In the genomic region with DNA sequence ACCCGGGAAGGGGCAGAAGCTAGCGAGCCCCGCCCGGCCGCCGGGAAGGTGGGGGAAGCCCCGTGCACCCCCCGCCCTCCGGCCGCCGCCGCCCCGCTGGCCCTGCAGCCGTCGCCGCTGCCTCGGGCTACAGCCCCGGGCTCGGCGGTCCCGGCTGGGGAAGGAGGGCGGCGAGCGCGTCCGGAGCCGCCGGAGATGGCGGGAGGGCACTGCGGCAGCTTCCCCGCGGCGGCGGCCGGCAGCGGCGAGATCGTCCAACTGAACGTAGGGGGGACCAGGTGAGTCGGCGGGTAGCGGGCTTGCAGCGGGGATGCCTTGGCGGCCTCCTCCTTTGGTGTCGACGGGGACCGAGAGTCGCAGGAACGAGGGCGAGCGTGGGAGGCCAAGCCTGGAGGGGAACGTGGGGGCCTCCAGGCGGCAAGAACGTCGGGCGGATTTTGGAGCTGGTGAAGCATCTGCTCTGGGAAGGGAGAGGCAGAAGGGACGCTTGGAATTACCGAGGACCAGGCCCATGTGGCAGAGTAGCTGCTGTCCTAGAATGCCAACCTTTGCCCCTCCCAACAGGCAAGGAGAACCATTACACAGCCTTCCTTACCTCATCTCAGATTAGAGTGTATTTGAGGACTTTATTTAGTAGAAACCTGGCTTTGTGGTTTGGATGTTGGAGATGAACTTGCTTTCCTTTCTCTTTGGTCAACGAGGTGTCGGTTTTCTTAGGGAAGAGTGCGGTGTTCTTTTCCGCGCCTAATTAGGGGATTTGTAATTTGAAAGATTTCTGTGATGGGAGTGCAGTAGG, we compare ENCODE assay signal across 1 cellular context.
A peak's percentile ranks its signal among the peaks of the same experiment; 100 is the strongest.
TF ChIP-seq lines count a peak whose summit lies in the region.

No MANE protein-coding gene starts in this region.

TF ChIP-seq in K562, 482 proteins besides CTCF, POLR2A, EP300 and RAD21 (continued from another document and continues in another):
- TF ChIP-seq, protein P1, sequence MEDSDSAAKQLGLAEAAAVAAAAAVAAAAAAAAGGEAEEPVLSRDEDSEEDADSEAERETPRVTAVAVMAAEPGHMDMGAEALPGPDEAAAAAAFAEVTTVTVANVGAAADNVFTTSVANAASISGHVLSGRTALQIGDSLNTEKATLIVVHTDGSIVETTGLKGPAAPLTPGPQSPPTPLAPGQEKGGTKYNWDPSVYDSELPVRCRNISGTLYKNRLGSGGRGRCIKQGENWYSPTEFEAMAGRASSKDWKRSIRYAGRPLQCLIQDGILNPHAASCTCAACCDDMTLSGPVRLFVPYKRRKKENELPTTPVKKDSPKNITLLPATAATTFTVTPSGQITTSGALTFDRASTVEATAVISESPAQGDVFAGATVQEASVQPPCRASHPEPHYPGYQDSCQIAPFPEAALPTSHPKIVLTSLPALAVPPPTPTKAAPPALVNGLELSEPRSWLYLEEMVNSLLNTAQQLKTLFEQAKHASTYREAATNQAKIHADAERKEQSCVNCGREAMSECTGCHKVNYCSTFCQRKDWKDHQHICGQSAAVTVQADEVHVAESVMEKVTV (CRISPR knock-in tag; IDR thresholded peaks at IDR 0.05) = no peak
- TF ChIP-seq, protein P2, sequence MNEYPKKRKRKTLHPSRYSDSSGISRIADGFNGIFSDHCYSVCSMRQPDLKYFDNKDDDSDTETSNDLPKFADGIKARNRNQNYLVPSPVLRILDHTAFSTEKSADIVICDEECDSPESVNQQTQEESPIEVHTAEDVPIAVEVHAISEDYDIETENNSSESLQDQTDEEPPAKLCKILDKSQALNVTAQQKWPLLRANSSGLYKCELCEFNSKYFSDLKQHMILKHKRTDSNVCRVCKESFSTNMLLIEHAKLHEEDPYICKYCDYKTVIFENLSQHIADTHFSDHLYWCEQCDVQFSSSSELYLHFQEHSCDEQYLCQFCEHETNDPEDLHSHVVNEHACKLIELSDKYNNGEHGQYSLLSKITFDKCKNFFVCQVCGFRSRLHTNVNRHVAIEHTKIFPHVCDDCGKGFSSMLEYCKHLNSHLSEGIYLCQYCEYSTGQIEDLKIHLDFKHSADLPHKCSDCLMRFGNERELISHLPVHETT (CRISPR knock-in tag; conservative IDR thresholded peaks at IDR 0.05 in 1 of 2, IDR thresholded peaks at IDR 0.05 in 1 of 2) = 0 out of 4 replicates have a peak, but pooled peaks of 1 of the 2 experiments have one; percentile 35
- TF ChIP-seq HDAC2 (IDR thresholded peaks at IDR 0.05) (peak; percentile 66; the same call in 1 of the 2 replicates), ZNF134 (CRISPR knock-in tag; conservative IDR thresholded peaks at IDR 0.05) (no peak), FOXA1 (IDR thresholded peaks at IDR 0.05; ENCODE audit: borderline replicate concordance) (no peak), SIX5 (IDR thresholded peaks at IDR 0.05; ENCODE audit: borderline replicate concordance in 1 of 2, insufficient read depth in 1 of 2, low read depth in 1 of 2, low read length in 2 of 2) (no peak), NFYB (IDR thresholded peaks at IDR 0.05; ENCODE audit: extremely low read depth, insufficient read length) (no peak), SP1 (CRISPR knock-in tag; IDR thresholded peaks at IDR 0.05) (no peak), MCM3 (IDR thresholded peaks at IDR 0.05) (no peak), POLR2G (IDR thresholded peaks at IDR 0.05; ENCODE audit: low read depth, low read length) (peak; percentile 78), COPS2 (conservative IDR thresholded peaks at IDR 0.05) (no peak), HMGN3 (IDR thresholded peaks at IDR 0.05; ENCODE audit: borderline replicate concordance, extremely low read depth, insufficient read length, low read depth, low read length) (peak; percentile 26), U2AF2 (optimal IDR thresholded peaks at IDR 0.05; ENCODE audit: low read depth, low read length) (no peak), RBM14 (IDR thresholded peaks at IDR 0.05; ENCODE audit: borderline replicate concordance, insufficient read depth, low read depth, low read length) (0 out of 2 replicates have a peak, but pooled peaks have one; percentile 21), HMG20B (CRISPR knock-in tag; IDR thresholded peaks at IDR 0.05) (no peak), SMARCC2 (IDR thresholded peaks at IDR 0.05; ENCODE audit: low read depth) (0 out of 2 replicates have a peak, but pooled peaks have one; percentile 17), ZZZ3 (IDR thresholded peaks at IDR 0.05) (no peak), NFIC (IDR thresholded peaks at IDR 0.05) (peak; percentile 13; the same call in 1 of the 2 replicates), RBM25 (IDR thresholded peaks at IDR 0.05; ENCODE audit: low read depth, low read length, severe bottlenecking) (no peak), CBX2 (IDR thresholded peaks at IDR 0.05; ENCODE audit: insufficient read depth, low read length, poor library complexity, severe bottlenecking) (no peak), KDM5B (IDR thresholded peaks at IDR 0.05; ENCODE audit: insufficient replicate concordance, low read depth, low read length) (no peak), CBX5 (IDR thresholded peaks at IDR 0.05; ENCODE audit: borderline replicate concordance, low read depth) (no peak)
- TF ChIP-seq, protein P3, sequence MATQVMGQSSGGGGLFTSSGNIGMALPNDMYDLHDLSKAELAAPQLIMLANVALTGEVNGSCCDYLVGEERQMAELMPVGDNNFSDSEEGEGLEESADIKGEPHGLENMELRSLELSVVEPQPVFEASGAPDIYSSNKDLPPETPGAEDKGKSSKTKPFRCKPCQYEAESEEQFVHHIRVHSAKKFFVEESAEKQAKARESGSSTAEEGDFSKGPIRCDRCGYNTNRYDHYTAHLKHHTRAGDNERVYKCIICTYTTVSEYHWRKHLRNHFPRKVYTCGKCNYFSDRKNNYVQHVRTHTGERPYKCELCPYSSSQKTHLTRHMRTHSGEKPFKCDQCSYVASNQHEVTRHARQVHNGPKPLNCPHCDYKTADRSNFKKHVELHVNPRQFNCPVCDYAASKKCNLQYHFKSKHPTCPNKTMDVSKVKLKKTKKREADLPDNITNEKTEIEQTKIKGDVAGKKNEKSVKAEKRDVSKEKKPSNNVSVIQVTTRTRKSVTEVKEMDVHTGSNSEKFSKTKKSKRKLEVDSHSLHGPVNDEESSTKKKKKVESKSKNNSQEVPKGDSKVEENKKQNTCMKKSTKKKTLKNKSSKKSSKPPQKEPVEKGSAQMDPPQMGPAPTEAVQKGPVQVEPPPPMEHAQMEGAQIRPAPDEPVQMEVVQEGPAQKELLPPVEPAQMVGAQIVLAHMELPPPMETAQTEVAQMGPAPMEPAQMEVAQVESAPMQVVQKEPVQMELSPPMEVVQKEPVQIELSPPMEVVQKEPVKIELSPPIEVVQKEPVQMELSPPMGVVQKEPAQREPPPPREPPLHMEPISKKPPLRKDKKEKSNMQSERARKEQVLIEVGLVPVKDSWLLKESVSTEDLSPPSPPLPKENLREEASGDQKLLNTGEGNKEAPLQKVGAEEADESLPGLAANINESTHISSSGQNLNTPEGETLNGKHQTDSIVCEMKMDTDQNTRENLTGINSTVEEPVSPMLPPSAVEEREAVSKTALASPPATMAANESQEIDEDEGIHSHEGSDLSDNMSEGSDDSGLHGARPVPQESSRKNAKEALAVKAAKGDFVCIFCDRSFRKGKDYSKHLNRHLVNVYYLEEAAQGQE (CRISPR knock-in tag; IDR thresholded peaks at IDR 0.05; ENCODE audit: low read depth) = 0 out of 2 replicates have a peak, but pooled peaks have one; percentile 74
- TF ChIP-seq, protein P4, sequence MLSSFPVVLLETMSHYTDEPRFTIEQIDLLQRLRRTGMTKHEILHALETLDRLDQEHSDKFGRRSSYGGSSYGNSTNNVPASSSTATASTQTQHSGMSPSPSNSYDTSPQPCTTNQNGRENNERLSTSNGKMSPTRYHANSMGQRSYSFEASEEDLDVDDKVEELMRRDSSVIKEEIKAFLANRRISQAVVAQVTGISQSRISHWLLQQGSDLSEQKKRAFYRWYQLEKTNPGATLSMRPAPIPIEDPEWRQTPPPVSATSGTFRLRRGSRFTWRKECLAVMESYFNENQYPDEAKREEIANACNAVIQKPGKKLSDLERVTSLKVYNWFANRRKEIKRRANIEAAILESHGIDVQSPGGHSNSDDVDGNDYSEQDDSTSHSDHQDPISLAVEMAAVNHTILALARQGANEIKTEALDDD (IDR thresholded peaks at IDR 0.05) = no peak
- TF ChIP-seq, protein P5, sequence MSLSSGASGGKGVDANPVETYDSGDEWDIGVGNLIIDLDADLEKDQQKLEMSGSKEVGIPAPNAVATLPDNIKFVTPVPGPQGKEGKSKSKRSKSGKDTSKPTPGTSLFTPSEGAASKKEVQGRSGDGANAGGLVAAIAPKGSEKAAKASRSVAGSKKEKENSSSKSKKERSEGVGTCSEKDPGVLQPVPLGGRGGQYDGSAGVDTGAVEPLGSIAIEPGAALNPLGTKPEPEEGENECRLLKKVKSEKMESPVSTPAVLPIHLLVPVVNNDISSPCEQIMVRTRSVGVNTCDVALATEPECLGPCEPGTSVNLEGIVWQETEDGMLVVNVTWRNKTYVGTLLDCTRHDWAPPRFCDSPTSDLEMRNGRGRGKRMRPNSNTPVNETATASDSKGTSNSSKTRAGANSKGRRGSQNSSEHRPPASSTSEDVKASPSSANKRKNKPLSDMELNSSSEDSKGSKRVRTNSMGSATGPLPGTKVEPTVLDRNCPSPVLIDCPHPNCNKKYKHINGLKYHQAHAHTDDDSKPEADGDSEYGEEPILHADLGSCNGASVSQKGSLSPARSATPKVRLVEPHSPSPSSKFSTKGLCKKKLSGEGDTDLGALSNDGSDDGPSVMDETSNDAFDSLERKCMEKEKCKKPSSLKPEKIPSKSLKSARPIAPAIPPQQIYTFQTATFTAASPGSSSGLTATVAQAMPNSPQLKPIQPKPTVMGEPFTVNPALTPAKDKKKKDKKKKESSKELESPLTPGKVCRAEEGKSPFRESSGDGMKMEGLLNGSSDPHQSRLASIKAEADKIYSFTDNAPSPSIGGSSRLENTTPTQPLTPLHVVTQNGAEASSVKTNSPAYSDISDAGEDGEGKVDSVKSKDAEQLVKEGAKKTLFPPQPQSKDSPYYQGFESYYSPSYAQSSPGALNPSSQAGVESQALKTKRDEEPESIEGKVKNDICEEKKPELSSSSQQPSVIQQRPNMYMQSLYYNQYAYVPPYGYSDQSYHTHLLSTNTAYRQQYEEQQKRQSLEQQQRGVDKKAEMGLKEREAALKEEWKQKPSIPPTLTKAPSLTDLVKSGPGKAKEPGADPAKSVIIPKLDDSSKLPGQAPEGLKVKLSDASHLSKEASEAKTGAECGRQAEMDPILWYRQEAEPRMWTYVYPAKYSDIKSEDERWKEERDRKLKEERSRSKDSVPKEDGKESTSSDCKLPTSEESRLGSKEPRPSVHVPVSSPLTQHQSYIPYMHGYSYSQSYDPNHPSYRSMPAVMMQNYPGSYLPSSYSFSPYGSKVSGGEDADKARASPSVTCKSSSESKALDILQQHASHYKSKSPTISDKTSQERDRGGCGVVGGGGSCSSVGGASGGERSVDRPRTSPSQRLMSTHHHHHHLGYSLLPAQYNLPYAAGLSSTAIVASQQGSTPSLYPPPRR (CRISPR knock-in tag; IDR thresholded peaks at IDR 0.05; ENCODE audit: borderline replicate concordance) = no peak
- TF ChIP-seq, protein P6, sequence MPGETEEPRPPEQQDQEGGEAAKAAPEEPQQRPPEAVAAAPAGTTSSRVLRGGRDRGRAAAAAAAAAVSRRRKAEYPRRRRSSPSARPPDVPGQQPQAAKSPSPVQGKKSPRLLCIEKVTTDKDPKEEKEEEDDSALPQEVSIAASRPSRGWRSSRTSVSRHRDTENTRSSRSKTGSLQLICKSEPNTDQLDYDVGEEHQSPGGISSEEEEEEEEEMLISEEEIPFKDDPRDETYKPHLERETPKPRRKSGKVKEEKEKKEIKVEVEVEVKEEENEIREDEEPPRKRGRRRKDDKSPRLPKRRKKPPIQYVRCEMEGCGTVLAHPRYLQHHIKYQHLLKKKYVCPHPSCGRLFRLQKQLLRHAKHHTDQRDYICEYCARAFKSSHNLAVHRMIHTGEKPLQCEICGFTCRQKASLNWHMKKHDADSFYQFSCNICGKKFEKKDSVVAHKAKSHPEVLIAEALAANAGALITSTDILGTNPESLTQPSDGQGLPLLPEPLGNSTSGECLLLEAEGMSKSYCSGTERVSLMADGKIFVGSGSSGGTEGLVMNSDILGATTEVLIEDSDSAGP (CRISPR knock-in tag; IDR thresholded peaks at IDR 0.05) = no peak
- TF ChIP-seq, protein P7, sequence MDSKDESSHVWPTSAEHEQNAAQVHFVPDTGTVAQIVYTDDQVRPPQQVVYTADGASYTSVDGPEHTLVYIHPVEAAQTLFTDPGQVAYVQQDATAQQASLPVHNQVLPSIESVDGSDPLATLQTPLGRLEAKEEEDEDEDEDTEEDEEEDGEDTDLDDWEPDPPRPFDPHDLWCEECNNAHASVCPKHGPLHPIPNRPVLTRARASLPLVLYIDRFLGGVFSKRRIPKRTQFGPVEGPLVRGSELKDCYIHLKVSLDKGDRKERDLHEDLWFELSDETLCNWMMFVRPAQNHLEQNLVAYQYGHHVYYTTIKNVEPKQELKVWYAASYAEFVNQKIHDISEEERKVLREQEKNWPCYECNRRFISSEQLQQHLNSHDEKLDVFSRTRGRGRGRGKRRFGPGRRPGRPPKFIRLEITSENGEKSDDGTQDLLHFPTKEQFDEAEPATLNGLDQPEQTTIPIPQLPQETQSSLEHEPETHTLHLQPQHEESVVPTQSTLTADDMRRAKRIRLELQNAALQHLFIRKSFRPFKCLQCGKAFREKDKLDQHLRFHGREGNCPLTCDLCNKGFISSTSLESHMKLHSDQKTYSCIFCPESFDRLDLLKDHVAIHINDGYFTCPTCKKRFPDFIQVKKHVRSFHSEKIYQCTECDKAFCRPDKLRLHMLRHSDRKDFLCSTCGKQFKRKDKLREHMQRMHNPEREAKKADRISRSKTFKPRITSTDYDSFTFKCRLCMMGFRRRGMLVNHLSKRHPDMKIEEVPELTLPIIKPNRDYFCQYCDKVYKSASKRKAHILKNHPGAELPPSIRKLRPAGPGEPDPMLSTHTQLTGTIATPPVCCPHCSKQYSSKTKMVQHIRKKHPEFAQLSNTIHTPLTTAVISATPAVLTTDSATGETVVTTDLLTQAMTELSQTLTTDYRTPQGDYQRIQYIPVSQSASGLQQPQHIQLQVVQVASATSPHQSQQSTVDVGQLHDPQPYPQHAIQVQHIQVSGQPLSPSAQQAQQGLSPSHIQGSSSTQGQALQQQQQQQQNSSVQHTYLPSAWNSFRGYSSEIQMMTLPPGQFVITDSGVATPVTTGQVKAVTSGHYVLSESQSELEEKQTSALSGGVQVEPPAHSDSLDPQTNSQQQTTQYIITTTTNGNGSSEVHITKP (IDR thresholded peaks at IDR 0.05; ENCODE audit: partially characterized antibody) = peak; percentile 75
- TF ChIP-seq, protein P8, sequence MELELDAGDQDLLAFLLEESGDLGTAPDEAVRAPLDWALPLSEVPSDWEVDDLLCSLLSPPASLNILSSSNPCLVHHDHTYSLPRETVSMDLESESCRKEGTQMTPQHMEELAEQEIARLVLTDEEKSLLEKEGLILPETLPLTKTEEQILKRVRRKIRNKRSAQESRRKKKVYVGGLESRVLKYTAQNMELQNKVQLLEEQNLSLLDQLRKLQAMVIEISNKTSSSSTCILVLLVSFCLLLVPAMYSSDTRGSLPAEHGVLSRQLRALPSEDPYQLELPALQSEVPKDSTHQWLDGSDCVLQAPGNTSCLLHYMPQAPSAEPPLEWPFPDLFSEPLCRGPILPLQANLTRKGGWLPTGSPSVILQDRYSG (tag; conservative IDR thresholded peaks at IDR 0.05; ENCODE audit: low read depth) = no peak
